ENCODE assay signal across 8 cellular contexts in the genomic region with DNA sequence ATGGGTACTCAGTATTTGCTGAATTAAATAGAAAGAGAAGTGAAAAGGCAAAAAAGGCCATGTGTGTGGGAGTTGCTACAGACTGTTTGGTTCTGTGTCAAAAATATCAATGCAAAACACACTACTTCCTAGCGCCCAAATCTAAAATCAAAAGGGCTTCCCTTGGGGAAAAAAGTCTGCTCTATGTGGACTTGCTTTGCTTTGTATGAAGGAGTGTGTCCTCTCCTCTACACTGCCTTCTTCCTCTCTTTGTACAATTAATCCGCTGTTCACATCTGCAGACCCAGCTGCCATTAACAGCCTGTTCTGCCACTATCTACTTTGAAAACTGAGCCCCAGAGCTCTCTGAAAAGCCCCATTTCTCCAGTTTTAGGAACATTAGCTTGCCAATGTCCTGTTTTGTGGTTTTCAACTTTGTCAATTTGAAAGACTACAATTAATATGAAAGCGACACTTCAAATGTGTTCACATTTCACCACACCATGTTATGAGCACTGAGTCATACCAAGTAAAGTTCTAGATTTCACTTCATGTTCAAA.
DNase-seq lines count a peak whose midpoint lies in the region; ATAC-seq and TF ChIP-seq lines count a peak whose summit lies in the region.

No MANE protein-coding gene starts in this region.

- ATAC-seq in GM18907 (IDR thresholded peaks at IDR 0.05; ENCODE audit: unreplicated experiment) (peak; percentile 93), HG02610 (IDR thresholded peaks at IDR 0.05; ENCODE audit: unreplicated experiment) (peak; percentile 89)

- 68 to 82% (median 77%) methylated on average over 3 of the region's 3 CpGs for WGBS in adrenal gland, 4 donors

- DNase-seq in NCI-H82 (lab: John Stamatoyannopoulos, UW) (peak; percentile 38), inferior parietal cortex (ENCODE audit: extremely low spot score) (peak; percentile 55), dermis blood vessel endothelial cell (no peak), NCI-H128 (lab: John Stamatoyannopoulos, UW; ENCODE audit: unreplicated experiment) (no peak), adrenal gland (no peak), COLO668 (lab: John Stamatoyannopoulos, UW; ENCODE audit: unreplicated experiment) (no peak)

- no peaks in the 10 kb centered on the region for H3K36me3 ChIP-seq in adrenal gland (replicated peaks in 1 of 2)

- H3K4me1 ChIP-seq in adrenal gland (replicated peaks in 1 of 2) = peaks cover 4 to 41% of the 10 kb centered on the region in 2 donors

- no peak for TF ChIP-seq POLR2A in adrenal gland (IDR thresholded peaks at IDR 0.05)

- TF ChIP-seq CTCF in adrenal gland (IDR thresholded peaks at IDR 0.05) = no peak

- H3K27me3 ChIP-seq in adrenal gland = no peaks in the 10 kb centered on the region

- intact Hi-C loops in adrenal gland (cut with DNase I) = no loop called here

- H3K9me3 ChIP-seq in adrenal gland (replicated peaks in 1 of 3) = no peaks in the 10 kb centered on the region

- H3K4me3 ChIP-seq in adrenal gland = no peak overlapping the region

- H3K27ac ChIP-seq in adrenal gland = peak overlapping the region in 1 of 5 donors; percentile 24

Comparison
In these comparisons a context has a peak if more than half of its experiments do, and no peak if none do; other contexts are left out.
1. DNase-seq: peak in NCI-H82 (single experiment) and inferior parietal cortex (single experiment); none in dermis blood vessel endothelial cell (single experiment), NCI-H128 (single experiment), adrenal gland (0 of 7) and COLO668 (single experiment).